ENCODE assay signal across 24 cellular contexts in genomic region chr6:124466949-124467348, GRCh38.
A peak's percentile ranks its signal among the peaks of the same experiment; 100 is the strongest.
DNase-seq lines count a peak whose midpoint lies in the region; ATAC-seq, FAIRE-seq and TF ChIP-seq lines count a peak whose summit lies in the region.
"Had no signal": no experiment of that assay in that cellular context is flagged by ENCODE, and none has a peak within 500 bp of the region (broad histone marks: within the 10 kb centered on the region; RNA-seq: fewer than 3 reads in every experiment).

No MANE protein-coding gene starts in this region.

- H2AFZ ChIP-seq in astrocyte (ENCODE audit: low read depth, low read length): no peak overlapping the region
- H2AFZ ChIP-seq: GM23248 had no signal

- H3K36me3 ChIP-seq in astrocyte (ENCODE audit: insufficient read depth, low read length) (no peaks in the 10 kb centered on the region), left ventricle myocardium inferior (no peaks in the 10 kb centered on the region), spleen (no peaks in the 10 kb centered on the region)
- H3K36me3 ChIP-seq: MG63 had no signal

- no peak for FAIRE-seq in astrocyte (lab: Jason Lieb, UNC)
- FAIRE-seq: GM18507, HepG2 had no signal

- H3K27ac ChIP-seq in astrocyte (ENCODE audit: low read depth, low read length): no peak overlapping the region
- H3K27ac ChIP-seq in left ventricle myocardium inferior (replicated peaks): no peak overlapping the region
- no peak overlapping the region for H3K27ac ChIP-seq in spleen
- H3K27ac ChIP-seq: GM23248, RWPE1 had no signal

- no peaks in the 10 kb centered on the region for H3K9me3 ChIP-seq in astrocyte (ENCODE audit: insufficient read depth, low read depth, low read length)
- peaks cover 9% of the 10 kb centered on the region for H3K9me3 ChIP-seq in left ventricle myocardium inferior (replicated peaks)
- peaks cover 0 to 10% (median 7%) of the 10 kb centered on the region in 8 donors for H3K9me3 ChIP-seq in spleen
- H3K9me3 ChIP-seq: MG63 had no signal

- H3K4me1 ChIP-seq in astrocyte (ENCODE audit: insufficient read depth, low read length) (no peaks in the 10 kb centered on the region), left ventricle myocardium inferior (no peaks in the 10 kb centered on the region), spleen (no peaks in the 10 kb centered on the region)

- peaks cover 7% of the 10 kb centered on the region for H3K9me3 Mint-ChIP-seq in astrocyte (ENCODE audit: unreplicated experiment)

- ATAC-seq in sciatic nerve: no peak
- ATAC-seq: HepG2 had no signal

- H3K27me3 ChIP-seq in astrocyte (ENCODE audit: insufficient read depth, low read length) (no peaks in the 10 kb centered on the region), left ventricle myocardium inferior (ENCODE audit: low read depth) (no peaks in the 10 kb centered on the region), spleen (replicated peaks in 1 of 7) (no peaks in the 10 kb centered on the region)
- H3K27me3 ChIP-seq: MG63 had no signal

- no peak for TF ChIP-seq POLR2A in spleen (IDR thresholded peaks at IDR 0.05)

- no peak overlapping the region for H3K4me2 ChIP-seq in astrocyte (ENCODE audit: low read length)

- 88 to 97% (median 92%) methylated on average over 2 of the region's 2 CpGs for WGBS in spleen, 5 donors

- peak; percentile 18 for DNase-seq in M059J (ENCODE audit: low read depth)
- DNase-seq in astrocyte (ENCODE audit: low read depth): peak; percentile 8
- DNase-seq in choroid plexus epithelial cell (ENCODE audit: low read depth): peak; percentile 39
- no peak for DNase-seq in left ventricle myocardium inferior
- no peak for DNase-seq in stimulated activated CD4-positive, alpha-beta T cell treated with anti-CD3 and anti-CD28 coated beads, Interleukin-2, amount 100 ng/mL, for 24 hours
- DNase-seq in sciatic nerve (ENCODE audit: low spot score): no peak
- no peak for DNase-seq in spleen
- DNase-seq: CD8-positive, alpha-beta memory T cell; DMS153; GM23248; H7; Karpas-422; MG63; NCI-H1105 treated with DMSO at 0.1 percent for 48 hours; NCI-H2029; NCI-H446; NCI-H526; NK-92 treated with Interleukin-12 subunit alpha and Interleukin-12 subunit beta, amount 100 ng/mL, for 24 hours; SHP77 treated with DMSO at 0.1 percent for 48 hours had no signal

- H3K36me3 Mint-ChIP-seq in astrocyte (ENCODE audit: low read depth, unreplicated experiment): no peaks in the 10 kb centered on the region
- H3K36me3 Mint-ChIP-seq: CD14-positive monocyte; CD8-positive, alpha-beta memory T cell had no signal

- intact Hi-C loops in left ventricle myocardium inferior (cut with micrococcal nuclease): no loop called here
- intact Hi-C loops in sciatic nerve (cut with DNase I): no loop called here
- intact Hi-C loops in spleen (cut with DNase I; ENCODE audit: low total_unique reads): no loop called here

- no peak overlapping the region for H3K27ac Mint-ChIP-seq in astrocyte (ENCODE audit: unreplicated experiment)
- H3K27ac Mint-ChIP-seq: B cell; CD14-positive monocyte; CD8-positive, alpha-beta memory T cell had no signal

- no peaks in the 10 kb centered on the region for H3K27me3 Mint-ChIP-seq in astrocyte (ENCODE audit: low read depth, unreplicated experiment)
- H3K27me3 Mint-ChIP-seq: B cell; CD8-positive, alpha-beta memory T cell had no signal

- H3K4me1 Mint-ChIP-seq in astrocyte (ENCODE audit: low read depth, unreplicated experiment): no peaks in the 10 kb centered on the region
- H3K4me1 Mint-ChIP-seq: B cell; CD14-positive monocyte; CD8-positive, alpha-beta memory T cell had no signal

- no peak overlapping the region for H3K4me3 Mint-ChIP-seq in astrocyte (ENCODE audit: unreplicated experiment)
- H3K4me3 Mint-ChIP-seq: B cell; CD14-positive monocyte; CD8-positive, alpha-beta memory T cell had no signal

- TF ChIP-seq CTCF in astrocyte (IDR thresholded peaks at IDR 0.05; ENCODE audit: insufficient read depth, low read depth, low read length): no peak
- no peak for TF ChIP-seq CTCF in choroid plexus epithelial cell (conservative IDR thresholded peaks at IDR 0.05; ENCODE audit: low read depth, low read length)
- TF ChIP-seq CTCF in left ventricle myocardium inferior (IDR thresholded peaks at IDR 0.05; ENCODE audit: borderline replicate concordance): no peak
- no peak for TF ChIP-seq CTCF in spleen (IDR thresholded peaks at IDR 0.05 in 8 of 11, conservative IDR thresholded peaks at IDR 0.05 in 3 of 11)

- H3K79me2 ChIP-seq in astrocyte (ENCODE audit: insufficient read depth, low read length): no peaks in the 10 kb centered on the region

- H3K4me3 ChIP-seq in astrocyte (ENCODE audit: insufficient read depth, low read depth, low read length) (no peak overlapping the region), choroid plexus epithelial cell (ENCODE audit: low read depth, low read length) (no peak overlapping the region), left ventricle myocardium inferior (no peak overlapping the region), spleen (no peak overlapping the region)
- H3K4me3 ChIP-seq: GM23248, MG63 had no signal

- H4K20me1 ChIP-seq in astrocyte (ENCODE audit: insufficient read depth, low read length): no peaks in the 10 kb centered on the region

- no peak overlapping the region for H3K9ac ChIP-seq in astrocyte (ENCODE audit: low read length)
- H3K9ac ChIP-seq: GM23248 had no signal

Comparison
In these comparisons a context has a peak if more than half of its experiments do, and no peak if none do; other contexts are left out.
1. DNase-seq: peak in M059J (single experiment), astrocyte (single experiment) and choroid plexus epithelial cell (single experiment); none in left ventricle myocardium inferior (single experiment), stimulated activated CD4-positive, alpha-beta T cell treated with anti-CD3 and anti-CD28 coated beads, Interleukin-2, amount 100 ng/mL, for 24 hours (0 of 2), sciatic nerve (single experiment) and spleen (single experiment).